Comparison of ENCODE assay signal across 21 cellular contexts in genomic region chr3:38011111-38011510, GRCh38.
"Had no signal": no experiment of that assay in that cellular context is flagged by ENCODE, and none has a peak within 500 bp of the region (broad histone marks: within the 10 kb centered on the region; RNA-seq: fewer than 3 reads in every experiment).

No MANE protein-coding gene starts in this region.

- H3K4me3 Mint-ChIP-seq: activated CD4-positive, alpha-beta memory T cell treated with anti-CD3 and anti-CD28 coated beads for 36 hours; activated CD4-positive, alpha-beta T cell treated with anti-CD3 and anti-CD28 coated beads for 36 hours; activated naive CD8-positive, alpha-beta T cell treated with anti-CD3 and anti-CD28 coated beads for 36 hours; activated T-helper 17 cell treated with anti-CD3 and anti-CD28 coated beads, Interleukin-2, amount 50 U/mL, for 72 hours; brain; nephron; T-helper 2 cell treated with Interferon-gamma antibody and Interleukin-4, amounts not matched to agents 5 μg/mL and 100 μg/mL, for 36 hours had no signal

- DNase-seq: activated CD4-positive, alpha-beta memory T cell treated with anti-CD3 and anti-CD28 coated beads for 36 hours; activated CD4-positive, alpha-beta T cell treated with anti-CD3 and anti-CD28 coated beads for 36 hours; activated naive CD4-positive, alpha-beta T cell; activated naive CD8-positive, alpha-beta T cell treated with anti-CD3 and anti-CD28 coated beads for 36 hours; activated T-cell treated with anti-CD3 and anti-CD28 coated beads for 4 hours; amygdala; mesendoderm; nucleus accumbens; stimulated activated CD4-positive, alpha-beta T cell treated with anti-CD3 and anti-CD28 coated beads, Interleukin-4, amount 100 ng/mL, for 1 hour; stomach; trophoblast cell had no signal

- FAIRE-seq: frontal cortex, TTC549 had no signal

- H3K27ac ChIP-seq: coronary artery, SK-N-MC, stomach had no signal

- ATAC-seq: activated CD4-positive, alpha-beta T cell treated with anti-CD3 and anti-CD28 coated beads for 36 hours; activated T-helper 17 cell treated with anti-CD3 and anti-CD28 coated beads, Interleukin-2, amount 50 U/mL, for 72 hours had no signal

- H3K27me3 Mint-ChIP-seq: activated CD4-positive, alpha-beta memory T cell treated with anti-CD3 and anti-CD28 coated beads for 36 hours; activated CD4-positive, alpha-beta T cell treated with anti-CD3 and anti-CD28 coated beads for 36 hours; activated naive CD8-positive, alpha-beta T cell treated with anti-CD3 and anti-CD28 coated beads for 36 hours; activated T-helper 17 cell treated with anti-CD3 and anti-CD28 coated beads, Interleukin-2, amount 50 U/mL, for 72 hours; brain; progenitor cell of endocrine pancreas had no signal

- H3K4me3 ChIP-seq: coronary artery, SK-N-MC, skin epidermis, stomach had no signal

- H3K4me1 Mint-ChIP-seq: activated CD4-positive, alpha-beta T cell treated with anti-CD3 and anti-CD28 coated beads for 36 hours; activated naive CD8-positive, alpha-beta T cell treated with anti-CD3 and anti-CD28 coated beads for 36 hours; activated T-helper 17 cell treated with anti-CD3 and anti-CD28 coated beads, Interleukin-2, amount 50 U/mL, for 72 hours; brain; nephron had no signal

- H3K27ac Mint-ChIP-seq: activated CD4-positive, alpha-beta memory T cell treated with anti-CD3 and anti-CD28 coated beads for 36 hours; activated CD4-positive, alpha-beta T cell treated with anti-CD3 and anti-CD28 coated beads for 36 hours; activated naive CD8-positive, alpha-beta T cell treated with anti-CD3 and anti-CD28 coated beads for 36 hours; activated T-helper 17 cell treated with anti-CD3 and anti-CD28 coated beads, Interleukin-2, amount 50 U/mL, for 72 hours; brain; nephron; T-helper 2 cell treated with Interferon-gamma antibody and Interleukin-4, amounts not matched to agents 5 μg/mL and 100 μg/mL, for 36 hours had no signal

- H3K27me3 ChIP-seq: stomach had no signal
